ENCODE assay signal across 1 cellular context in the genomic region with DNA sequence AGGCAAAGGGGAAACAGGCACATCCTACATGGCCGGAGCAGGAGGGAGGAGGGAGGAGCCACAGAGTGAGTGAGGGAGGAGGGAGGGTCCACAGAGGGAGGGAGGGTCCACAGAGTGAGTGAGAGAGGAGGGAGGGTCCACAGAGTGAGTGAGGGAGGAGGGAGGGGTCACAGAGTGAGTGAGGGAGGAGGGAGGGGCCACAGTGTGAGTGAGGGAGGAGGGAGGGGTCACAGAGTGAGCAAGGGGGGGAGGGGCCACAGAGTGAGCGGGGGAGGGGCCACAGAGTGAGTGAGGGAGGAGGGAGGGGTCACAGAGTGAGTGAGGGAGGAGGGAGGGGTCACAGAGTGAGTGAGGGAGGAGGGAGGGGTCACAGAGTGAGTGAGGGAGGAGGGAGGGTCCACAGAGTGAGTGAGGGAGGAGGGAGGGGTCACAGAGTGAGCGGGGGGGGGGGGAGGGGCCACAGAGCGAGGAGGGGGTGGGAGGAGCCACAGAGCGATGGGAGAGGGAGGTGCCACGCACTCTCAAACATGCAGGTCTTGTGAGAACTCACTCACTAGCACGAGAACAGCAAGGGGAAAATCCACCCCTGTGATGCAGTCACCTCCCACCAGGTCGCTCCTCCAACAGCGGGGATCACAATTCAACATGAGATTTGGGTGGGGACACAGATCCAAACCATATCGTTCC.
TF ChIP-seq lines count a peak whose summit lies in the region.

No MANE protein-coding gene starts in this region.

TF ChIP-seq in K562, 482 proteins besides CTCF, POLR2A, EP300 and RAD21:
- peak; percentile 84 for TF ChIP-seq ZNF263 (CRISPR knock-in tag; IDR thresholded peaks at IDR 0.05; ENCODE audit: borderline replicate concordance)
- TF ChIP-seq, protein P1, sequence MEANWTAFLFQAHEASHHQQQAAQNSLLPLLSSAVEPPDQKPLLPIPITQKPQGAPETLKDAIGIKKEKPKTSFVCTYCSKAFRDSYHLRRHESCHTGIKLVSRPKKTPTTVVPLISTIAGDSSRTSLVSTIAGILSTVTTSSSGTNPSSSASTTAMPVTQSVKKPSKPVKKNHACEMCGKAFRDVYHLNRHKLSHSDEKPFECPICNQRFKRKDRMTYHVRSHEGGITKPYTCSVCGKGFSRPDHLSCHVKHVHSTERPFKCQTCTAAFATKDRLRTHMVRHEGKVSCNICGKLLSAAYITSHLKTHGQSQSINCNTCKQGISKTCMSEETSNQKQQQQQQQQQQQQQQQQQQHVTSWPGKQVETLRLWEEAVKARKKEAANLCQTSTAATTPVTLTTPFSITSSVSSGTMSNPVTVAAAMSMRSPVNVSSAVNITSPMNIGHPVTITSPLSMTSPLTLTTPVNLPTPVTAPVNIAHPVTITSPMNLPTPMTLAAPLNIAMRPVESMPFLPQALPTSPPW (CRISPR knock-in tag; IDR thresholded peaks at IDR 0.05), result peak; percentile 29; the same call in 1 of the 2 replicates
